ENCODE assay signal across 13 cellular contexts in genomic region chr12:2902287-2902880, GRCh38. TPM values are rescaled to one million over a fixed set of nuclear protein-coding genes. Genes with fewer than 3 reads are reported as not detected.
DNase-seq lines count a peak whose midpoint lies in the region; ATAC-seq, FAIRE-seq and TF ChIP-seq lines count a peak whose summit lies in the region.
"Had no signal": no experiment of that assay in that cellular context is flagged by ENCODE, and none has a peak within 500 bp of the region (broad histone marks: within the 10 kb centered on the region; RNA-seq: fewer than 3 reads in every experiment).

No MANE protein-coding gene starts in this region.

- H3K9me3 Mint-ChIP-seq in CD4-positive, alpha-beta T cell, result no peaks in the 10 kb centered on the region
- H3K9me3 Mint-ChIP-seq: CD8-positive, alpha-beta memory T cell; dendritic cell treated with granulocyte-macrophage colony-stimulating factor and Interleukin-4, amounts not matched to agents 40 ng/mL and 50 ng/mL, for 4 days had no signal

- POLR2A ChIA-PET in HEK293 (lab: Yijun Ruan, JAX), result no interaction called here
- POLR2A ChIA-PET in CD4-positive, alpha-beta T cell (lab: Charles Lee), result no interaction called here

- 7 to 9% methylated on average over 4 of the region's 4 CpGs for WGBS in pancreas, 2 donors

- H3K4me1 ChIP-seq in HEK293 (ENCODE audit: control insufficient read depth, insufficient read depth, low read length) (no peaks in the 10 kb centered on the region), pancreas (no peaks in the 10 kb centered on the region)

- H3K4me1 Mint-ChIP-seq in CD4-positive, alpha-beta T cell (ENCODE audit: low read depth), result no peaks in the 10 kb centered on the region

- intact Hi-C loops in pancreas (cut with DNase I), result no loop called here
- intact Hi-C loops in CD4-positive, alpha-beta T cell (cut with DNase I, micrococcal nuclease), result no loop called here

- no peak for TF ChIP-seq CTCF in HEK293 (tag by site-specific recombination; IDR thresholded peaks at IDR 0.05)
- TF ChIP-seq CTCF in fibroblast of villous mesenchyme (IDR thresholded peaks at IDR 0.05; ENCODE audit: insufficient read depth, low read depth, low read length), result no peak
- TF ChIP-seq CTCF in pancreas (IDR thresholded peaks at IDR 0.05), result no peak
- no peak for TF ChIP-seq CTCF in CD4-positive, alpha-beta T cell (IDR thresholded peaks at IDR 0.05)
- no peak for TF ChIP-seq CTCF in WERI-Rb-1 (IDR thresholded peaks at IDR 0.05; ENCODE audit: low read depth, low read length)

- no peaks in the 10 kb centered on the region for H3K27me3 ChIP-seq in pancreas
- no peaks in the 10 kb centered on the region for H3K27me3 ChIP-seq in CD4-positive, alpha-beta T cell (ENCODE audit: control insufficient read depth, insufficient read depth, low read length)
- no peaks in the 10 kb centered on the region for H3K27me3 ChIP-seq in WERI-Rb-1 (ENCODE audit: insufficient read depth, low read depth, severe bottlenecking)

- no peak overlapping the region for H3K4me3 Mint-ChIP-seq in CD4-positive, alpha-beta T cell
- H3K4me3 Mint-ChIP-seq: CD8-positive, alpha-beta memory T cell; dendritic cell treated with granulocyte-macrophage colony-stimulating factor and Interleukin-4, amounts not matched to agents 40 ng/mL and 50 ng/mL, for 4 days had no signal

- H3K27me3 Mint-ChIP-seq in CD4-positive, alpha-beta T cell, result no peaks in the 10 kb centered on the region
- H3K27me3 Mint-ChIP-seq: CD8-positive, alpha-beta memory T cell; dendritic cell treated with granulocyte-macrophage colony-stimulating factor and Interleukin-4, amounts not matched to agents 40 ng/mL and 50 ng/mL, for 4 days had no signal

- peaks cover 0 to 3% of the 10 kb centered on the region in 2 experiments; a peak in 1 of 3 replicates for H3K36me3 ChIP-seq in HEK293 (ENCODE audit: control insufficient read depth in 2 of 2, insufficient read depth in 1 of 2, low read length in 2 of 2)
- no peaks in the 10 kb centered on the region for H3K36me3 ChIP-seq in pancreas
- H3K36me3 ChIP-seq in WERI-Rb-1, result no peaks in the 10 kb centered on the region; the same call in 1 of the 2 replicates

- H3K27ac Mint-ChIP-seq in CD4-positive, alpha-beta T cell, result no peak overlapping the region
- H3K27ac Mint-ChIP-seq: CD8-positive, alpha-beta memory T cell; dendritic cell treated with granulocyte-macrophage colony-stimulating factor and Interleukin-4, amounts not matched to agents 40 ng/mL and 50 ng/mL, for 4 days had no signal

- DNase-seq in OCI-M1 (lab: John Stamatoyannopoulos, UW) (peak; percentile 7), fibroblast of villous mesenchyme (ENCODE audit: low read depth) (peak; percentile 66), pancreas (peak in 1 of 6 donors; percentile 19), kidney glomerular epithelial cell (lab: John Stamatoyannopoulos, UW) (no peak), WERI-Rb-1 (no peak)
- no peak for DNase-seq in CD4-positive, alpha-beta T cell
- DNase-seq: activated CD8-positive, alpha-beta memory T cell treated with anti-CD3 and anti-CD28 coated beads, Interleukin-2, amount 50 U/mL, for 48 hours; CD8-positive, alpha-beta memory T cell; retina had no signal

- H3K4me3 ChIP-seq in HEK293 (ENCODE audit: low read depth, low read length), result no peak overlapping the region
- no peak overlapping the region for H3K4me3 ChIP-seq in fibroblast of villous mesenchyme (ENCODE audit: low read depth, low read length)
- no peak overlapping the region for H3K4me3 ChIP-seq in pancreas
- no peak overlapping the region for H3K4me3 ChIP-seq in WERI-Rb-1 (ENCODE audit: low read depth, low read length)
- H3K4me3 ChIP-seq: SK-N-MC had no signal

- FAIRE-seq in pancreas (lab: Jason Lieb, UNC), result no peak

- CTCF ChIA-PET in HEK293 (lab: Yijun Ruan, JAX), result interaction anchor here (2.0 kb wide), 1 partner anchor 18 kb away, joined by 4 read pairs; no protein-coding TSS in a partner anchor
- CTCF ChIA-PET in CD4-positive, alpha-beta T cell (lab: Charles Lee), result interaction anchor here (0.7 kb wide), 1 partner anchor 245 kb away, joined by 3 read pairs; no protein-coding TSS in a partner anchor

- H3K27ac ChIP-seq in HEK293 (ENCODE audit: extremely low read depth, low read depth, low read length) (no peak overlapping the region), pancreas (no peak overlapping the region), WERI-Rb-1 (no peak overlapping the region)
- no peak overlapping the region for H3K27ac ChIP-seq in CD4-positive, alpha-beta T cell (ENCODE audit: low read depth, low read length)
- H3K27ac ChIP-seq: SK-N-MC had no signal

- H3K36me3 Mint-ChIP-seq in CD4-positive, alpha-beta T cell (ENCODE audit: low read depth), result no peaks in the 10 kb centered on the region
- H3K36me3 Mint-ChIP-seq: CD8-positive, alpha-beta memory T cell had no signal

- H3K9me3 ChIP-seq in HEK293 (ENCODE audit: control insufficient read depth, insufficient read depth, low read depth, low read length) (no peaks in the 10 kb centered on the region), pancreas (no peaks in the 10 kb centered on the region), WERI-Rb-1 (ENCODE audit: severe bottlenecking) (no peaks in the 10 kb centered on the region)
- no peaks in the 10 kb centered on the region for H3K9me3 ChIP-seq in CD4-positive, alpha-beta T cell (ENCODE audit: control insufficient read depth, low read length)

- peak; percentile 50 to 94 (median 73) for ATAC-seq in pancreas
- ATAC-seq in CD4-positive, alpha-beta T cell (ENCODE audit: poor library complexity), result no peak
- no peak for ATAC-seq in HG03095 (IDR thresholded peaks at IDR 0.05; ENCODE audit: unreplicated experiment)

TF ChIP-seq in HEK293, 187 proteins besides CTCF, POLR2A, EP300 and RAD21 (continues in another document):
- TF ChIP-seq, protein P1, sequence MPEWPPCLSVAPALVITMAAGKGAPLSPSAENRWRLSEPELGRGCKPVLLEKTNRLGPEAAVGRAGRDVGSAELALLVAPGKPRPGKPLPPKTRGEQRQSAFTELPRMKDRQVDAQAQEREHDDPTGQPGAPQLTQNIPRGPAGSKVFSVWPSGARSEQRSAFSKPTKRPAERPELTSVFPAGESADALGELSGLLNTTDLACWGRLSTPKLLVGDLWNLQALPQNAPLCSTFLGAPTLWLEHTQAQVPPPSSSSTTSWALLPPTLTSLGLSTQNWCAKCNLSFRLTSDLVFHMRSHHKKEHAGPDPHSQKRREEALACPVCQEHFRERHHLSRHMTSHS (tag by site-specific recombination; IDR thresholded peaks at IDR 0.05), result no peak
- TF ChIP-seq ZNF146 (tag by site-specific recombination; IDR thresholded peaks at IDR 0.05), result no peak
- TF ChIP-seq PRDM6 (tag by site-specific recombination; IDR thresholded peaks at IDR 0.05), result peak; percentile 67
- no peak for TF ChIP-seq ZBTB20 (tag by site-specific recombination; IDR thresholded peaks at IDR 0.05)
- no peak for TF ChIP-seq ZNF692 (tag by site-specific recombination; IDR thresholded peaks at IDR 0.05)
- TF ChIP-seq ZNF175 (tag by site-specific recombination; IDR thresholded peaks at IDR 0.05), result no peak
- peak; percentile 98 for TF ChIP-seq OSR2 (tag by site-specific recombination; IDR thresholded peaks at IDR 0.05)
- TF ChIP-seq ZNF266 (tag by site-specific recombination; IDR thresholded peaks at IDR 0.05; ENCODE audit: low read depth), result no peak
- TF ChIP-seq ZNF677 (tag by site-specific recombination; IDR thresholded peaks at IDR 0.05), result no peak
- no peak for TF ChIP-seq ZNF302 (tag by site-specific recombination; IDR thresholded peaks at IDR 0.05; ENCODE audit: low read depth)
- no peak for TF ChIP-seq ZBTB21 (tag by site-specific recombination; IDR thresholded peaks at IDR 0.05)
- no peak for TF ChIP-seq ZNF221 (tag by site-specific recombination; IDR thresholded peaks at IDR 0.05; ENCODE audit: borderline replicate concordance)
- no peak for TF ChIP-seq ZNF558 (tag by site-specific recombination; IDR thresholded peaks at IDR 0.05)

RNA-seq across cellular contexts. Expression of gene TULP3, which starts 11.7 kb away (rescaled TPM):
- 39.9 and 41.5 TPM in 2 replicates for total RNA-seq in fibroblast of villous mesenchyme
- 1 to 10 TPM; 4.1 to 9.0 (median 5.7) TPM for total RNA-seq in pancreas
- 1 to 10 TPM; 6.3 to 8.9 TPM for polyA plus RNA-seq in pancreas
- total RNA-seq in CD4-positive, alpha-beta T cell, result 1 to 10 TPM; 4.2 to 5.5 TPM

RNA-seq across cellular contexts. Expression of gene RHNO1, which starts 25.4 kb away (rescaled TPM):
- total RNA-seq in fibroblast of villous mesenchyme, result 28.3 and 38.0 TPM in 2 replicates
- 10 to 100 TPM in 2 of 6 donors, 1 to 10 TPM in 4; 5.7 to 12.6 (median 8.0) TPM for total RNA-seq in pancreas
- polyA plus RNA-seq in pancreas, result 10 to 100 TPM in 1 of 2 donors, 1 to 10 TPM in 1; 6.9 to 11.3 TPM
- total RNA-seq in CD4-positive, alpha-beta T cell, result 10 to 100 TPM; 26.5 to 31.3 TPM

RNA-seq across cellular contexts. Expression of gene FOXM1, which starts 25.4 kb away (rescaled TPM):
- 16.4 and 17.7 TPM in 2 replicates for total RNA-seq in fibroblast of villous mesenchyme
- total RNA-seq in pancreas, result 1 to 10 TPM in 1 of 6 donors, under 1 TPM in 4, not detected in 1; 0.12 to 1.5 (median 0.60) TPM
- polyA plus RNA-seq in pancreas, result under 1 TPM; 0.19 to 0.65 TPM
- under 1 TPM; 0.59 to 0.80 TPM for total RNA-seq in CD4-positive, alpha-beta T cell

RNA-seq across cellular contexts. Expression of gene TEX52, which starts 45.5 kb away (rescaled TPM):
- total RNA-seq in fibroblast of villous mesenchyme, result not detected in 2 replicates
- total RNA-seq in pancreas, result under 1 TPM in 1 of 6 donors, not detected in 5; 0.19 TPM
- not detected for polyA plus RNA-seq in pancreas
- total RNA-seq in CD4-positive, alpha-beta T cell, result not detected
- total RNA-seq: CD8-positive, alpha-beta memory T cell had no signal
- polyA plus RNA-seq: CD8-positive, alpha-beta memory T cell had no signal

RNA-seq across cellular contexts. Expression of gene TEAD4, which starts 56.8 kb away (rescaled TPM):
- total RNA-seq in fibroblast of villous mesenchyme (22.0 and 22.5 TPM in 2 replicates), pancreas (10 to 100 TPM; 22.6 to 43.8 (median 31.0) TPM)
- 10 to 100 TPM; 17.4 to 30.3 TPM for polyA plus RNA-seq in pancreas
- total RNA-seq in CD4-positive, alpha-beta T cell, result not detected
- polyA plus RNA-seq: CD8-positive, alpha-beta memory T cell had no signal

Comparison
In these comparisons a context has a peak if more than half of its experiments do, and no peak if none do; other contexts are left out.
1. DNase-seq: peak in OCI-M1 (single experiment) and fibroblast of villous mesenchyme (single experiment); none in CD4-positive, alpha-beta T cell (0 of 10), kidney glomerular epithelial cell (single experiment) and WERI-Rb-1 (single experiment).
2. ATAC-seq: peak in pancreas (4 of 4); none in CD4-positive, alpha-beta T cell (single experiment) and HG03095 (single experiment).